1 cellular context compared by ENCODE assay signal in the genomic region with DNA sequence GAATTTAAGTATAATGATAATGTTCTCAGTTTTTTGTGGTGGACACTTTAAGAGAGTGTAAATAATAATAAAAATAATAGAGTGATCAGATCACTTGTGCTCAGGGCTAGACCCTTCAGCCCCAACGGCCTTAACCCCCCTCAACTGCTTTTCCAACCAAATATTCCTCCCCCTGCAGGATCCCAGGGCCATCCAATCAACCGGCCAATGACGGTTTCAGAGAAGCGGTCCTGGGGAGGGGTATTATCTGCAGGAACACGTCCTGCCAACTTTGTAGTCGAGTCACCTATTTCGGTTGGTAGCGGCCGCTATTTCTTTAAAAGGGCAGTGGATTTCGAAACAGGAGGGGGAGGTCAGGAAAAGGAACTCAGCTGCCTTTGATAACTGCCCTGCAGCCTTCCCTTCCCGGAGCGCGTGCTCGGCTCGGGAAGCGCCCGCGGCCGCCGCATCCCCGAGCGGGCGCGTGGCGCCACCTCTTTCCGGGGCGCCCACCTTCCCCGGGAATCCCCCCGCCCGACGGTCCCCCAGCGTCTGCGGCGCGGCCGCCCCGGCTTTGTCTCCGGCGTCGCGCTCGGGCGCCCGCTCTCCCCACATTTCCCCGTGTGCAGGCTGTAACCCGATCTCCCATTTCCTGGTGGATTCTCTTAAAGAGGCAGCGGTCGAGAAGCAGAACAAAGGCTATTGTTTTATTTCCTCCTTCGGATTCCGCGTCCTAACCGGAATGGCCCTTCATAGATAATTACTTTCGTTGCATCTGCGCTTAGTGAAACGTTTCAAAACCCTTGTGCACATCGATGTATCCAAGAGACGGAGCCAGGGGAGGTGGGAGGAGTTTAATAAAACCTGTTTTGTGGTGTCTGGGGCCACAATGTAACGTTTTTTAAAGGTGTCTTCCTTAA.
TF ChIP-seq lines count a peak whose summit lies in the region.

No MANE protein-coding gene starts in this region.

TF ChIP-seq in H1, 55 proteins besides CTCF, POLR2A, EP300 and RAD21 (continued from another document):
- TF ChIP-seq YY1 (IDR thresholded peaks at IDR 0.05; ENCODE audit: low read depth, low read length) = no peak
